ENCODE assay signal across 8 cellular contexts in the genomic region with DNA sequence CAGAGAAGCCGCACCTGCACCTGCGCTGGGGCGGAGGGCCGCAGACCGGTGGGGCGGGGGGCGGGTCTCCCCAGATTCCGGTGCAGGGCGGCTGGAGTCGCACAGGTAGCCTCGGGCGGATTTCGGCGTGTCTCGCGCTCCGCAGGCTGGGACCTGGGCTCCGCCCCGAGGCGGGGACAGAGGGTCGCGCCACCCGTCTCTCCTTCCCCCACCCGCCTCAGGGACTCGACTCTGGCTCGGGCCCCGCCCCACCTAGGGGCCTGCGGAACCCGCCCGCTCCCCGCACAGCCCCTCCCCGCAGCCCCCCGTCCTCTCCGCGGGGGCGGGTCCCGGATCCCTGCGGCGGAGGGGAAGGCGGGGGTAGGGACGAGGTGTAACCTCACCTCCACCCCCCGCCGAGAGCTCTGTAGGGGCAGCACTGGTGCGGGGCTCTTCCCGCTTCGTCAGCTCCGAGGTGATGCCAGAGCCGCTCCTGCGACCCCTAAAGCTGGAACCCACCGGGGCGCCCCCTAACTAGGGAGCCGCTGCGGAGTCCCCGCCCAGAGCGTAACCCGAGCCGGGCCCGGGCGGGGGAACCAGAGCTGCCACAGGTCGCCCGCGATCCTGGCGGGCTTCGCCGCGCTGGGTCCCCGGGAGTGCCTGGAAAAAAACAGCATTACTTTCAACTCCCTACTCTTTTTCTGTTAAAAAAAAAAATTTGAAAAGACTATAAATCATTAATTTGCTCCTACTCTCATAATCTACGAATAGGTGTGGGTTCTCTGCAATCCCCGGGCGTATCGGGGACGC.
DNase-seq lines count a peak whose midpoint lies in the region; ATAC-seq and TF ChIP-seq lines count a peak whose summit lies in the region.

A gene with protein sequence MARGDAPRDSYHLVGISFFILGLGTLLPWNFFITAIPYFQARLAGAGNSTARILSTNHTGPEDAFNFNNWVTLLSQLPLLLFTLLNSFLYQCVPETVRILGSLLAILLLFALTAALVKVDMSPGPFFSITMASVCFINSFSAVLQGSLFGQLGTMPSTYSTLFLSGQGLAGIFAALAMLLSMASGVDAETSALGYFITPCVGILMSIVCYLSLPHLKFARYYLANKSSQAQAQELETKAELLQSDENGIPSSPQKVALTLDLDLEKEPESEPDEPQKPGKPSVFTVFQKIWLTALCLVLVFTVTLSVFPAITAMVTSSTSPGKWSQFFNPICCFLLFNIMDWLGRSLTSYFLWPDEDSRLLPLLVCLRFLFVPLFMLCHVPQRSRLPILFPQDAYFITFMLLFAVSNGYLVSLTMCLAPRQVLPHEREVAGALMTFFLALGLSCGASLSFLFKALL (minus strand): TSS at position 134 of the 789 bp plus-strand sequence. CDS start 169 bp downstream, outside the sequence.

- no peaks in the 10 kb centered on the region for H3K9me3 Mint-ChIP-seq in T-helper 1 cell treated with Interleukin-12 subunit alpha and Interleukin-12 subunit beta and Interleukin-4 antibody, amounts not matched to agents 30 μg/mL and 1 μg/mL, for 36 hours

- H3K4me3 Mint-ChIP-seq in T-helper 1 cell treated with Interleukin-12 subunit alpha and Interleukin-12 subunit beta and Interleukin-4 antibody, amounts not matched to agents 30 μg/mL and 1 μg/mL, for 36 hours: peak within 1 kb of the TSS; percentile 87

- TF ChIP-seq CTCF in astrocyte of the spinal cord (IDR thresholded peaks at IDR 0.05; ENCODE audit: low read depth, low read length): no peak

- H3K36me3 Mint-ChIP-seq in T-helper 1 cell treated with Interleukin-12 subunit alpha and Interleukin-12 subunit beta and Interleukin-4 antibody, amounts not matched to agents 30 μg/mL and 1 μg/mL, for 36 hours (ENCODE audit: low read depth): peaks cover 4% of the 10 kb centered on the region

- H3K4me1 Mint-ChIP-seq in T-helper 1 cell treated with Interleukin-12 subunit alpha and Interleukin-12 subunit beta and Interleukin-4 antibody, amounts not matched to agents 30 μg/mL and 1 μg/mL, for 36 hours (ENCODE audit: low read depth): peaks cover 9% of the 10 kb centered on the region

- H3K27me3 Mint-ChIP-seq in T-helper 1 cell treated with Interleukin-12 subunit alpha and Interleukin-12 subunit beta and Interleukin-4 antibody, amounts not matched to agents 30 μg/mL and 1 μg/mL, for 36 hours (ENCODE audit: low read depth): peaks cover 3% of the 10 kb centered on the region

- H3K27ac Mint-ChIP-seq in T-helper 1 cell treated with Interleukin-12 subunit alpha and Interleukin-12 subunit beta and Interleukin-4 antibody, amounts not matched to agents 30 μg/mL and 1 μg/mL, for 36 hours: peak within 1 kb of the TSS; percentile 94

- DNase-seq in DMS79 (lab: John Stamatoyannopoulos, UW): peak; percentile 88
- peak; percentile 57 for DNase-seq in NCI-H1436 treated with DMSO at 0.1 percent for 48 hours (lab: John Stamatoyannopoulos, UW)
- DNase-seq in astrocyte of the spinal cord (ENCODE audit: low read depth, low spot score): no peak
- peak; percentile 91 for DNase-seq in iPS-NIHi11 (ENCODE audit: low spot score)
- peak; percentile 46 to 69 for DNase-seq in stimulated activated CD4-positive, alpha-beta T cell treated with anti-CD3 and anti-CD28 coated beads, Interleukin-15, amount 100 ng/mL, for 1 hour (ENCODE audit: low read depth in 1 of 2, low spot score in 1 of 2)
- no peak for DNase-seq in medulla oblongata (ENCODE audit: extremely low spot score)

- ATAC-seq in HG02571 (IDR thresholded peaks at IDR 0.05; ENCODE audit: unreplicated experiment): peak; percentile 57

- in situ Hi-C loops in astrocyte of the spinal cord (cut with HindIII; ENCODE audit: low sequenced_read_pairs): no loop called here

- peak within 1 kb of the TSS; percentile 53 for H3K4me3 ChIP-seq in astrocyte of the spinal cord (ENCODE audit: low read depth, low read length)

Comparison
In these comparisons a context has a peak if more than half of its experiments do, and no peak if none do; other contexts are left out.
1. DNase-seq: peak in DMS79 (single experiment), NCI-H1436 treated with DMSO at 0.1 percent for 48 hours (single experiment), iPS-NIHi11 (single experiment) and stimulated activated CD4-positive, alpha-beta T cell treated with anti-CD3 and anti-CD28 coated beads, Interleukin-15, amount 100 ng/mL, for 1 hour (2 of 2); none in astrocyte of the spinal cord (single experiment) and medulla oblongata (single experiment).